ENCODE assay signal across 22 cellular contexts in the genomic region with DNA sequence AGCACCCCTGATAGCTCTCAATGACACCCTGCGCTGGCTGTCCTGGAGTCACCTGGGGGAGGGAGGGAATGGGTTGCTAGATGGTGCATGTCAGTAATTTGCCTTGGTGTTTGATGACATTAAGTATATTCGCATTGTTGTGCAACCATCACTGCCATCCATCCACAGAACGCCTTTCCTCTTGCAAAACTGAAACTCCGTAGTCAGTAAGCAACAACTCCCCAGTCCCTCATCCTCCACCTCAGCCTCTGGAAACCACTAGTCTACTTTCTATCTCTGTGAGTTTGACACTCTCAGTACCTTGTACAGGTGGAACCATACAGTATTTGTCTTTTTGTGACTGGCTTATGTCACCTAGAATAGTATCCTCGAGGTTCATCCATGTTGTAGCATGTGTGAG.
DNase-seq lines count a peak whose midpoint lies in the region; ATAC-seq, FAIRE-seq and TF ChIP-seq lines count a peak whose summit lies in the region.
"Had no signal": no experiment of that assay in that cellular context is flagged by ENCODE, and none has a peak within 500 bp of the region (broad histone marks: within the 10 kb centered on the region; RNA-seq: fewer than 3 reads in every experiment).

No MANE protein-coding gene starts in this region.

- H3K36me3 ChIP-seq in HepG2 (replicated peaks in 1 of 2; ENCODE audit: control insufficient read depth in 1 of 2, insufficient read depth in 2 of 2, low read length in 2 of 2) (no peaks in the 10 kb centered on the region), right lobe of liver (no peaks in the 10 kb centered on the region), bronchial epithelial cell (ENCODE audit: control insufficient read depth, insufficient read depth, low read length) (no peaks in the 10 kb centered on the region)
- H3K36me3 ChIP-seq: BLaER1 had no signal

- FAIRE-seq in HepG2 (lab: Jason Lieb, UNC) (no peak), bronchial epithelial cell (lab: Jason Lieb, UNC) (peak; percentile 18)
- FAIRE-seq: A204.1, D721Med, GM18507 had no signal

- peaks cover 3% of the 10 kb centered on the region for H3K4me1 Mint-ChIP-seq in glutamatergic neuron (ENCODE audit: low read depth, unreplicated experiment)
- H3K4me1 Mint-ChIP-seq: CD4-positive, CD25-positive, alpha-beta regulatory T cell had no signal

- no peak for TF ChIP-seq POLR2A in HepG2 (IDR thresholded peaks at IDR 0.05; ENCODE audit: insufficient read depth in 1 of 2, low read depth in 2 of 2, low read length in 2 of 2)
- no peak for TF ChIP-seq POLR2A in right lobe of liver (IDR thresholded peaks at IDR 0.05)

- H3K36me3 Mint-ChIP-seq in glutamatergic neuron (ENCODE audit: unreplicated experiment): no peaks in the 10 kb centered on the region
- H3K36me3 Mint-ChIP-seq: CD4-positive, CD25-positive, alpha-beta regulatory T cell had no signal

- H3K9ac ChIP-seq in HepG2 (ENCODE audit: insufficient read depth, low read depth, low read length): no peak overlapping the region
- H3K9ac ChIP-seq: BLaER1 had no signal

- BruUV-seq in HepG2 (replicated peaks; lab: Mats Ljungman, UMichigan): no TSS peak

- H3K4me1 ChIP-seq in HepG2 (ENCODE audit: insufficient read depth, low read length) (no peaks in the 10 kb centered on the region), right lobe of liver (no peaks in the 10 kb centered on the region)
- H3K4me1 ChIP-seq: BLaER1 had no signal

- H2AFZ ChIP-seq in HepG2 (ENCODE audit: low read length): no peak overlapping the region

- H3K27me3 ChIP-seq in HepG2 (ENCODE audit: control insufficient read depth in 1 of 2, insufficient read depth in 2 of 2, low read length in 2 of 2) (peaks cover 4 to 14% of the 10 kb centered on the region in 2 experiments; a peak in 4 of 5 replicates), right lobe of liver (no peaks in the 10 kb centered on the region), bronchial epithelial cell (ENCODE audit: control insufficient read depth, insufficient read depth, low read length) (no peaks in the 10 kb centered on the region)
- H3K27me3 ChIP-seq: BLaER1 had no signal

- no peaks in the 10 kb centered on the region for H3K27me3 Mint-ChIP-seq in glutamatergic neuron (ENCODE audit: unreplicated experiment)

- in situ Hi-C loops in HepG2 (cut with HindIII; ENCODE audit: extremely low pct_ligation_motif_present, low pct_unique_long_range_greater_than_20kb): no loop called here

- TF ChIP-seq CTCF in HepG2 (CRISPR knock-in tag; IDR thresholded peaks at IDR 0.05) (no peak), right lobe of liver (IDR thresholded peaks at IDR 0.05) (no peak), bronchial epithelial cell (IDR thresholded peaks at IDR 0.05; ENCODE audit: insufficient read depth, low read length, severe bottlenecking) (no peak), glutamatergic neuron (IDR thresholded peaks at IDR 0.05; ENCODE audit: partially characterized antibody, unreplicated experiment) (no peak)

- WGBS in HepG2 (ENCODE audit: low lambda C conversion rate): 0% methylated on average over 5 of the region's 5 CpGs
- WGBS in right lobe of liver (ENCODE audit: insufficient coverage, low coverage, low lambda C conversion rate, missing lambda C conversion rate): 58% methylated on average over 5 of the region's 5 CpGs

- TF ChIP-seq EP300 in HepG2 (IDR thresholded peaks at IDR 0.05; ENCODE audit: low read depth in 2 of 2, low read length in 2 of 2): no peak
- no peak for TF ChIP-seq EP300 in HepG2 (CRISPR knock-in tag; IDR thresholded peaks at IDR 0.05; ENCODE audit: borderline replicate concordance)

- ATAC-seq in HepG2 (no peak), right lobe of liver (no peak), GM19452 (IDR thresholded peaks at IDR 0.05; ENCODE audit: unreplicated experiment) (no peak), HG02588 (IDR thresholded peaks at IDR 0.05; ENCODE audit: unreplicated experiment) (no peak)
- ATAC-seq: HCT116 had no signal

- no peak overlapping the region for H3K27ac Mint-ChIP-seq in glutamatergic neuron (ENCODE audit: unreplicated experiment)

- H3K9me3 Mint-ChIP-seq in glutamatergic neuron (ENCODE audit: unreplicated experiment): peaks cover 1% of the 10 kb centered on the region

- no peak overlapping the region for H3K27ac ChIP-seq in HepG2 (ENCODE audit: extremely low read length, insufficient read depth, low read length)
- H3K27ac ChIP-seq in right lobe of liver: no peak overlapping the region
- H3K27ac ChIP-seq: BLaER1 had no signal

- H3K79me2 ChIP-seq in HepG2 (ENCODE audit: insufficient read depth, low read length): no peaks in the 10 kb centered on the region

- intact Hi-C loops in HepG2 (cut with micrococcal nuclease; ENCODE audit: unreplicated experiment): loop anchor here (10.0 kb wide), 1 partner anchor 62 kb away; a partner anchor contains a TSS
- intact Hi-C loops in right lobe of liver (cut with DNase I): no loop called here

- no peak overlapping the region for H3K4me2 ChIP-seq in HepG2 (ENCODE audit: low read depth, low read length)
- H3K4me2 ChIP-seq: BLaER1 had no signal

- no peak overlapping the region for H3K4me3 Mint-ChIP-seq in glutamatergic neuron (ENCODE audit: unreplicated experiment)
- H3K4me3 Mint-ChIP-seq: CD4-positive, CD25-positive, alpha-beta regulatory T cell had no signal

- DNase-seq in HepG2 (ENCODE audit: low spot score) (no peak), right lobe of liver (no peak), NOMO-1 (lab: John Stamatoyannopoulos, UW; ENCODE audit: unreplicated experiment in 2 of 2) (peak; percentile 44 to 74), bronchial epithelial cell (ENCODE audit: low read depth) (no peak), glutamatergic neuron (no peak)
- DNase-seq: CD4-positive, CD25-positive, alpha-beta regulatory T cell; Karpas-422; NCI-H1092; NCI-H1417 treated with DMSO at 0.1 percent for 48 hours; NCI-H1694 treated with DMSO at 0.1 percent for 48 hours; NCI-H2081; NCI-H2227 treated with DMSO at 0.1 percent for 48 hours; NCI-H69; RPMI8226; T-helper 1 cell had no signal

- no peak for TF ChIP-seq RAD21 in HepG2 (CRISPR knock-in tag; IDR thresholded peaks at IDR 0.05)

- H4K20me1 ChIP-seq in HepG2 (ENCODE audit: insufficient read depth, low read length): no peaks in the 10 kb centered on the region
- H4K20me1 ChIP-seq: BLaER1 had no signal

- H3K9me3 ChIP-seq in HepG2 (ENCODE audit: low read length) (no peaks in the 10 kb centered on the region), right lobe of liver (no peaks in the 10 kb centered on the region)
- H3K9me3 ChIP-seq: BLaER1 had no signal

- H3K4me3 ChIP-seq in HepG2 (replicated peaks in 1 of 3; ENCODE audit: insufficient read depth in 1 of 3, low read depth in 2 of 3, low read length in 3 of 3) (no peak overlapping the region), right lobe of liver (no peak overlapping the region), bronchial epithelial cell (ENCODE audit: low read depth, low read length) (no peak overlapping the region)
- H3K4me3 ChIP-seq: BLaER1 had no signal

- POLR2A ChIA-PET in HepG2 (lab: Yijun Ruan, JAX): no interaction called here

- CTCF ChIA-PET in HepG2 (lab: Yijun Ruan, JAX; ENCODE audit: low intra/inter-chr PET ratio, low total read pairs): no interaction called here

TF ChIP-seq in HepG2, 621 proteins besides CTCF, POLR2A, EP300 and RAD21:
- peak; percentile 55; the same call in 1 of the 2 replicates for TF ChIP-seq CEBPB (IDR thresholded peaks at IDR 0.05; ENCODE audit: borderline replicate concordance, low read depth, low read length)
- TF ChIP-seq TAF1 (CRISPR knock-in tag; IDR thresholded peaks at IDR 0.05): no peak

Comparison
In these comparisons a context has a peak if more than half of its experiments do, and no peak if none do; other contexts are left out.
1. DNase-seq: peak in NOMO-1 (2 of 2); none in HepG2 (single experiment), right lobe of liver (0 of 3), bronchial epithelial cell (single experiment) and glutamatergic neuron (single experiment).